29 cellular contexts compared by ENCODE assay signal in genomic region chr4:108839333-108839732, GRCh38.
"Had no signal": no experiment of that assay in that cellular context is flagged by ENCODE, and none has a peak within 500 bp of the region (broad histone marks: within the 10 kb centered on the region; RNA-seq: fewer than 3 reads in every experiment).

No MANE protein-coding gene starts in this region.

- H3K79me2 ChIP-seq: parathyroid adenoma had no signal

- ATAC-seq: natural killer cell; psoas muscle; right cardiac atrium; right lobe of liver; stimulated activated memory B cell treated with anti-CD40 and anti-IgM and Interleukin-4, amounts not matched to agents 10 μg/mL and 1 μg/mL and 100 μg/mL, for 72 hours; stimulated activated naive CD8-positive, alpha-beta T cell treated with anti-CD3 and anti-CD28 coated beads, Interleukin-15, amount 100 ng/mL, for 72 hours; stimulated activated naive CD8-positive, alpha-beta T cell treated with anti-CD3 and anti-CD28 coated beads, Interleukin-15, Interleukin-2, amounts not matched to agents 100 U/mL and 50 U/mL, for 24 hours; upper lobe of right lung had no signal

- H3K36me3 ChIP-seq: neural progenitor cell, ovary, right lobe of liver, sigmoid colon, spleen, suprapubic skin, tibial artery, transverse colon, upper lobe of right lung, uterus had no signal

- H3K27me3 ChIP-seq: neural progenitor cell, ovary, right lobe of liver, sigmoid colon, spleen, suprapubic skin, testis, tibial artery, transverse colon, upper lobe of right lung, uterus had no signal

- H3K4me2 ChIP-seq: neural progenitor cell, smooth muscle cell had no signal

- H2AFZ ChIP-seq: neural progenitor cell, parathyroid adenoma had no signal

- H3K27ac ChIP-seq: neural progenitor cell, ovary, parathyroid adenoma, psoas muscle, right lobe of liver, sigmoid colon, skin epidermis, spleen, suprapubic skin, testis, tibial artery, transverse colon, upper lobe of right lung, uterus had no signal

- H3K9ac ChIP-seq: neural progenitor cell, parathyroid adenoma had no signal

- DNase-seq: natural killer cell; occipital lobe; ovary; posterior cingulate gyrus; psoas muscle; right cardiac atrium; right lobe of liver; sigmoid colon; spleen; stimulated activated CD4-positive, alpha-beta T cell treated with anti-CD3 and anti-CD28 coated beads, Interleukin-12 subunit alpha, Interleukin-12 subunit beta, amount 100 ng/mL, for 4 hours; stimulated activated CD4-positive, alpha-beta T cell treated with anti-CD3 and anti-CD28 coated beads, Interleukin-1b, Interleukin-23, amount 100 ng/mL, for 48 hours; stimulated activated CD4-positive, alpha-beta T cell treated with anti-CD3 and anti-CD28 coated beads, Interleukin-4, amount 100 ng/mL, for 1 hour; stimulated activated CD4-positive, alpha-beta T cell treated with anti-CD3 and anti-CD28 coated beads, Interleukin-4, amount 100 ng/mL, for 4 hours; stimulated activated CD8-positive, alpha-beta memory T cell treated with anti-CD3 and anti-CD28 coated beads, Interleukin-4, amount 100 ng/mL, for 48 hours; stimulated activated naive CD4-positive, alpha-beta T cell; stimulated activated naive CD8-positive, alpha-beta T cell treated with anti-CD3 and anti-CD28 coated beads, Interleukin-15, amount 100 ng/mL, for 72 hours; stimulated activated naive CD8-positive, alpha-beta T cell treated with anti-CD3 and anti-CD28 coated beads, Interleukin-15, Interleukin-2, amounts not matched to agents 100 U/mL and 50 U/mL, for 24 hours; substantia nigra; testis; tibial artery; transverse colon; upper lobe of right lung; uterus had no signal

- H3K4me3 ChIP-seq: neural progenitor cell, ovary, psoas muscle, right lobe of liver, sigmoid colon, skin epidermis, smooth muscle cell, spleen, suprapubic skin, testis, tibial artery, transverse colon, upper lobe of right lung, uterus had no signal

- H3K4me1 ChIP-seq: parathyroid adenoma, psoas muscle, right lobe of liver, sigmoid colon, spleen, suprapubic skin, testis, tibial artery, transverse colon, upper lobe of right lung, uterus had no signal

- H3K9me3 ChIP-seq: ovary, psoas muscle, right lobe of liver, sigmoid colon, spleen, suprapubic skin, testis, tibial artery, transverse colon, upper lobe of right lung, uterus had no signal
